Comparison of ENCODE assay signal across 14 cellular contexts in genomic region chr2:197615033-197615652, GRCh38.
DNase-seq lines count a peak whose midpoint lies in the region; ATAC-seq and TF ChIP-seq lines count a peak whose summit lies in the region.
"Had no signal": no experiment of that assay in that cellular context is flagged by ENCODE, and none has a peak within 500 bp of the region (broad histone marks: within the 10 kb centered on the region; RNA-seq: fewer than 3 reads in every experiment).

No MANE protein-coding gene starts in this region.

- H3K4me1 ChIP-seq in naive thymus-derived CD4-positive, alpha-beta T cell (ENCODE audit: control insufficient read depth in 2 of 2, insufficient read depth in 2 of 2, low read length in 2 of 2): peaks cover 0 to 7% of the 10 kb centered on the region in 2 donors
- peaks cover 4% of the 10 kb centered on the region for H3K4me1 ChIP-seq in effector memory CD4-positive, alpha-beta T cell (ENCODE audit: control insufficient read depth, insufficient read depth, low read length, poor library complexity, severe bottlenecking)
- H3K4me1 ChIP-seq: adrenal gland had no signal

- ATAC-seq in HG03354 (IDR thresholded peaks at IDR 0.05; ENCODE audit: poor library complexity, severe bottlenecking, unreplicated experiment) (peak; percentile 49), WTC11 (peak; percentile 86)
- no peak for ATAC-seq in naive thymus-derived CD4-positive, alpha-beta T cell

- H3K4me3 ChIP-seq in naive thymus-derived CD4-positive, alpha-beta T cell (ENCODE audit: low read length): no peak overlapping the region
- no peak overlapping the region for H3K4me3 ChIP-seq in effector memory CD4-positive, alpha-beta T cell (ENCODE audit: insufficient read depth, low read depth, low read length, poor library complexity, severe bottlenecking)
- H3K4me3 ChIP-seq: adrenal gland had no signal

- intact Hi-C loops in naive thymus-derived CD4-positive, alpha-beta T cell (cut with micrococcal nuclease): no loop called here

- H3K9me3 ChIP-seq in naive thymus-derived CD4-positive, alpha-beta T cell (ENCODE audit: control insufficient read depth in 2 of 3, low read length in 3 of 3): no peaks in the 10 kb centered on the region
- no peaks in the 10 kb centered on the region for H3K9me3 ChIP-seq in effector memory CD4-positive, alpha-beta T cell (ENCODE audit: control insufficient read depth, low read length)
- H3K9me3 ChIP-seq: adrenal gland had no signal

- H3K27me3 Mint-ChIP-seq in WTC11 (ENCODE audit: low read depth) (peaks cover 14% of the 10 kb centered on the region), chondrocyte (ENCODE audit: low read depth) (no peaks in the 10 kb centered on the region)
- H3K27me3 Mint-ChIP-seq in naive thymus-derived CD4-positive, alpha-beta T cell: peaks cover 0 to 11% (median 0%) of the 10 kb centered on the region in 5 donors

- POLR2A ChIA-PET in WTC11 (lab: Charles Lee): interaction anchor here (0.6 kb wide), 1 partner anchor 189 kb away, joined by 4 read pairs; no protein-coding TSS in a partner anchor
- POLR2A ChIA-PET in naive thymus-derived CD4-positive, alpha-beta T cell (lab: Charles Lee): no interaction called here

- H3K36me3 Mint-ChIP-seq in WTC11 (0 out of 2 replicates have a peak, but pooled peaks cover 2% of the 10 kb centered on the region), chondrocyte (ENCODE audit: low read depth) (peaks cover 42% of the 10 kb centered on the region)
- H3K36me3 Mint-ChIP-seq in naive thymus-derived CD4-positive, alpha-beta T cell: no peaks in the 10 kb centered on the region

- no peak overlapping the region for H3K27ac ChIP-seq in naive thymus-derived CD4-positive, alpha-beta T cell (ENCODE audit: low read depth, low read length)
- no peak overlapping the region for H3K27ac ChIP-seq in effector memory CD4-positive, alpha-beta T cell (ENCODE audit: insufficient read depth, low read length, poor library complexity, severe bottlenecking)
- H3K27ac ChIP-seq: adrenal gland had no signal

- DNase-seq in WTC11 (ENCODE audit: low spot score): no peak
- peak in 2 of 9 donors; percentile 0 to 6 for DNase-seq in naive thymus-derived CD4-positive, alpha-beta T cell
- no peak for DNase-seq in effector memory CD4-positive, alpha-beta T cell
- no peak for DNase-seq in chondrocyte (ENCODE audit: low spot score)
- DNase-seq in stimulated activated CD4-positive, alpha-beta T cell treated with anti-CD3 and anti-CD28 coated beads, Interleukin-2, amount 100 ng/mL, for 24 hours: no peak
- DNase-seq in NCI-H128 (lab: John Stamatoyannopoulos, UW; ENCODE audit: unreplicated experiment): no peak
- DNase-seq: activated CD4-positive, CD25-positive, alpha-beta regulatory T cell; adrenal gland; DND-41; NCI-H446 treated with DMSO at 0.1 percent for 48 hours; right cardiac atrium; stimulated activated CD8-positive, alpha-beta memory T cell treated with anti-CD3 and anti-CD28 coated beads, Interleukin-4, amount 100 ng/mL, for 48 hours had no signal

- H3K9me3 Mint-ChIP-seq in WTC11 (peaks cover 2% of the 10 kb centered on the region; the same call in 1 of the 2 replicates), chondrocyte (ENCODE audit: low read depth) (peaks cover 2% of the 10 kb centered on the region)
- peaks cover 0 to 3% (median 0%) of the 10 kb centered on the region in 11 donors for H3K9me3 Mint-ChIP-seq in naive thymus-derived CD4-positive, alpha-beta T cell

- H3K4me3 Mint-ChIP-seq in WTC11: no peak overlapping the region
- no peak overlapping the region for H3K4me3 Mint-ChIP-seq in naive thymus-derived CD4-positive, alpha-beta T cell
- no peak overlapping the region for H3K4me3 Mint-ChIP-seq in chondrocyte (ENCODE audit: unreplicated experiment)

- H3K27ac Mint-ChIP-seq in WTC11 (no peak overlapping the region), chondrocyte (ENCODE audit: unreplicated experiment) (no peak overlapping the region)
- H3K27ac Mint-ChIP-seq in naive thymus-derived CD4-positive, alpha-beta T cell: peak overlapping the region in 5 of 9 donors; percentile 24 to 88 (median 47)

- CTCF ChIA-PET in WTC11 (lab: Charles Lee): no interaction called here
- CTCF ChIA-PET in naive thymus-derived CD4-positive, alpha-beta T cell (lab: Charles Lee): no interaction called here

- H3K4me1 Mint-ChIP-seq in WTC11 (peaks cover 45% of the 10 kb centered on the region), chondrocyte (ENCODE audit: low read depth) (no peaks in the 10 kb centered on the region)
- peaks cover 0 to 16% (median 13%) of the 10 kb centered on the region in 7 donors for H3K4me1 Mint-ChIP-seq in naive thymus-derived CD4-positive, alpha-beta T cell

- peak; percentile 46 for TF ChIP-seq CTCF in GM12873 (IDR thresholded peaks at IDR 0.05; ENCODE audit: insufficient read depth, low read depth, low read length, missing control alignments)
- TF ChIP-seq CTCF in WTC11 (IDR thresholded peaks at IDR 0.05): no peak
- TF ChIP-seq CTCF in chondrocyte (IDR thresholded peaks at IDR 0.05): no peak

- H3K36me3 ChIP-seq in naive thymus-derived CD4-positive, alpha-beta T cell (ENCODE audit: control insufficient read depth in 2 of 3, insufficient read depth in 3 of 3, low read length in 3 of 3): no peaks in the 10 kb centered on the region
- no peaks in the 10 kb centered on the region for H3K36me3 ChIP-seq in effector memory CD4-positive, alpha-beta T cell (ENCODE audit: control insufficient read depth, insufficient read depth, low read length)

- no peaks in the 10 kb centered on the region for H3K27me3 ChIP-seq in naive thymus-derived CD4-positive, alpha-beta T cell (ENCODE audit: control insufficient read depth in 2 of 2, insufficient read depth in 2 of 2, low read length in 2 of 2)
- H3K27me3 ChIP-seq in effector memory CD4-positive, alpha-beta T cell (replicated peaks; ENCODE audit: control insufficient read depth, insufficient read depth, low read length, poor library complexity, severe bottlenecking): no peaks in the 10 kb centered on the region
- H3K27me3 ChIP-seq: adrenal gland had no signal

TF ChIP-seq in WTC11, 78 proteins besides CTCF, POLR2A, EP300 and RAD21 (continues in another document):
- TF ChIP-seq ZNF121 (CRISPR knock-in tag; IDR thresholded peaks at IDR 0.05) (peak; percentile 92), HMGA2 (CRISPR knock-in tag; IDR thresholded peaks at IDR 0.05) (no peak), ELF4 (CRISPR knock-in tag; IDR thresholded peaks at IDR 0.05; ENCODE audit: low read depth) (no peak), EMX1 (CRISPR knock-in tag; IDR thresholded peaks at IDR 0.05) (no peak)
- TF ChIP-seq, protein P1, sequence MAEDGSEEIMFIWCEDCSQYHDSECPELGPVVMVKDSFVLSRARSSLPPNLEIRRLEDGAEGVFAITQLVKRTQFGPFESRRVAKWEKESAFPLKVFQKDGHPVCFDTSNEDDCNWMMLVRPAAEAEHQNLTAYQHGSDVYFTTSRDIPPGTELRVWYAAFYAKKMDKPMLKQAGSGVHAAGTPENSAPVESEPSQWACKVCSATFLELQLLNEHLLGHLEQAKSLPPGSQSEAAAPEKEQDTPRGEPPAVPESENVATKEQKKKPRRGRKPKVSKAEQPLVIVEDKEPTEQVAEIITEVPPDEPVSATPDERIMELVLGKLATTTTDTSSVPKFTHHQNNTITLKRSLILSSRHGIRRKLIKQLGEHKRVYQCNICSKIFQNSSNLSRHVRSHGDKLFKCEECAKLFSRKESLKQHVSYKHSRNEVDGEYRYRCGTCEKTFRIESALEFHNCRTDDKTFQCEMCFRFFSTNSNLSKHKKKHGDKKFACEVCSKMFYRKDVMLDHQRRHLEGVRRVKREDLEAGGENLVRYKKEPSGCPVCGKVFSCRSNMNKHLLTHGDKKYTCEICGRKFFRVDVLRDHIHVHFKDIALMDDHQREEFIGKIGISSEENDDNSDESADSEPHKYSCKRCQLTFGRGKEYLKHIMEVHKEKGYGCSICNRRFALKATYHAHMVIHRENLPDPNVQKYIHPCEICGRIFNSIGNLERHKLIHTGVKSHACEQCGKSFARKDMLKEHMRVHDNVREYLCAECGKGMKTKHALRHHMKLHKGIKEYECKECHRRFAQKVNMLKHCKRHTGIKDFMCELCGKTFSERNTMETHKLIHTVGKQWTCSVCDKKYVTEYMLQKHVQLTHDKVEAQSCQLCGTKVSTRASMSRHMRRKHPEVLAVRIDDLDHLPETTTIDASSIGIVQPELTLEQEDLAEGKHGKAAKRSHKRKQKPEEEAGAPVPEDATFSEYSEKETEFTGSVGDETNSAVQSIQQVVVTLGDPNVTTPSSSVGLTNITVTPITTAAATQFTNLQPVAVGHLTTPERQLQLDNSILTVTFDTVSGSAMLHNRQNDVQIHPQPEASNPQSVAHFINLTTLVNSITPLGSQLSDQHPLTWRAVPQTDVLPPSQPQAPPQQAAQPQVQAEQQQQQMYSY (CRISPR knock-in tag; IDR thresholded peaks at IDR 0.05): no peak
- TF ChIP-seq, protein P2, sequence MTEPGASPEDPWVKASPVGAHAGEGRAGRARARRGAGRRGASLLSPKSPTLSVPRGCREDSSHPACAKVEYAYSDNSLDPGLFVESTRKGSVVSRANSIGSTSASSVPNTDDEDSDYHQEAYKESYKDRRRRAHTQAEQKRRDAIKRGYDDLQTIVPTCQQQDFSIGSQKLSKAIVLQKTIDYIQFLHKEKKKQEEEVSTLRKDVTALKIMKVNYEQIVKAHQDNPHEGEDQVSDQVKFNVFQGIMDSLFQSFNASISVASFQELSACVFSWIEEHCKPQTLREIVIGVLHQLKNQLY (CRISPR knock-in tag; IDR thresholded peaks at IDR 0.05): no peak

Comparison
In these comparisons a context has a peak if more than half of its experiments do, and no peak if none do; other contexts are left out.
1. H3K27ac Mint-ChIP-seq: peak in naive thymus-derived CD4-positive, alpha-beta T cell (5 of 9); none in WTC11 (single experiment) and chondrocyte (single experiment).